Comparison of ENCODE assay signal across 1 cellular context in the genomic region with DNA sequence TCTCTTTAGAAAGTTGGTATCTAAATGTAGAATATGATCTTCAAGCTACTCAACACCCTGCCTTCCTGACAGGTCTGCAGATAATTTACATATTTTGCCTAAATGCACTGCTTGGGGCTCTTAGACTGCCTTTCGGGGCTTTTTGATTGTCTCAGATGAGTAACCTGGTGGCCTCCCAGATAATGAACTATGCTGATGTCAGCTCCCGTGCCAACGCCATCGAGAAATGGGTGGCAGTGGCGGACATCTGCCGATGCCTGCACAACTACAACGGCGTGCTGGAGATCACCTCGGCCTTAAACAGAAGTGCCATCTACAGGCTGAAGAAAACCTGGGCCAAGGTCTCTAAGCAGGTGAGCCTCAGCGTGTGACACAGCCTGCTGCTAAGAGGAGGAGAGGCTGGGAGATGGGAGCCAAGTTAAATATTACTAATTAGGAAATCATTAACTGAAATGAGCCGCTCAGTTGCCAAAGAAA.
A peak's percentile ranks its signal among the peaks of the same experiment; 100 is the strongest.
TF ChIP-seq lines count a peak whose summit lies in the region.

No MANE protein-coding gene starts in this region.

TF ChIP-seq in GM12878, 131 proteins besides CTCF, POLR2A, EP300 and RAD21 (continued from another document):
- TF ChIP-seq ESRRA (IDR thresholded peaks at IDR 0.05; ENCODE audit: low read length) = no peak
- no peak for TF ChIP-seq SMARCA5 (IDR thresholded peaks at IDR 0.05)
- no peak for TF ChIP-seq NFYA (IDR thresholded peaks at IDR 0.05; ENCODE audit: borderline replicate concordance, low read depth, low read length)
- TF ChIP-seq RELA (IDR thresholded peaks at IDR 0.05; ENCODE audit: borderline replicate concordance, partially characterized antibody) = no peak
- peak; percentile 58; the same call in 1 of the 2 replicates for TF ChIP-seq ATF7 (IDR thresholded peaks at IDR 0.05; ENCODE audit: low read depth)
- peak; percentile 68; the same call in 1 of the 3 replicates for TF ChIP-seq POU2F2 (IDR thresholded peaks at IDR 0.05; ENCODE audit: borderline replicate concordance, low read depth, low read length)
- no peak for TF ChIP-seq ZNF274 (IDR thresholded peaks at IDR 0.05; ENCODE audit: insufficient read depth, insufficient read length)
- peak; percentile 39; the same call in 1 of the 2 replicates for TF ChIP-seq PAX5 (IDR thresholded peaks at IDR 0.05; ENCODE audit: borderline replicate concordance, low read depth, low read length)
- TF ChIP-seq BACH1 (IDR thresholded peaks at IDR 0.05; ENCODE audit: borderline replicate concordance) = peak; percentile 18; the same call in 1 of the 2 replicates
- no peak for TF ChIP-seq MXI1 (IDR thresholded peaks at IDR 0.05; ENCODE audit: low read depth, low read length)
- peak; percentile 60 for TF ChIP-seq MTA2 (IDR thresholded peaks at IDR 0.05; ENCODE audit: low read depth)
- TF ChIP-seq BCL11A (IDR thresholded peaks at IDR 0.05; ENCODE audit: low read depth, low read length) = peak; percentile 17; the same call in 1 of the 2 replicates
- TF ChIP-seq, protein P1, sequence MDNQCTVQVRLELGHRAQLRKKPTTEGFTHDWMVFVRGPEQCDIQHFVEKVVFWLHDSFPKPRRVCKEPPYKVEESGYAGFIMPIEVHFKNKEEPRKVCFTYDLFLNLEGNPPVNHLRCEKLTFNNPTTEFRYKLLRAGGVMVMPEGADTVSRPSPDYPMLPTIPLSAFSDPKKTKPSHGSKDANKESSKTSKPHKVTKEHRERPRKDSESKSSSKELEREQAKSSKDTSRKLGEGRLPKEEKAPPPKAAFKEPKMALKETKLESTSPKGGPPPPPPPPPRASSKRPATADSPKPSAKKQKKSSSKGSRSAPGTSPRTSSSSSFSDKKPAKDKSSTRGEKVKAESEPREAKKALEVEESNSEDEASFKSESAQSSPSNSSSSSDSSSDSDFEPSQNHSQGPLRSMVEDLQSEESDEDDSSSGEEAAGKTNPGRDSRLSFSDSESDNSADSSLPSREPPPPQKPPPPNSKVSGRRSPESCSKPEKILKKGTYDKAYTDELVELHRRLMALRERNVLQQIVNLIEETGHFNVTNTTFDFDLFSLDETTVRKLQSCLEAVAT (IDR thresholded peaks at IDR 0.05) = peak; percentile 55; the same call in 1 of the 2 replicates
- TF ChIP-seq SRF (IDR thresholded peaks at IDR 0.05; ENCODE audit: low read depth in 2 of 2, low read length in 2 of 2) = no peak
- TF ChIP-seq, protein P2, sequence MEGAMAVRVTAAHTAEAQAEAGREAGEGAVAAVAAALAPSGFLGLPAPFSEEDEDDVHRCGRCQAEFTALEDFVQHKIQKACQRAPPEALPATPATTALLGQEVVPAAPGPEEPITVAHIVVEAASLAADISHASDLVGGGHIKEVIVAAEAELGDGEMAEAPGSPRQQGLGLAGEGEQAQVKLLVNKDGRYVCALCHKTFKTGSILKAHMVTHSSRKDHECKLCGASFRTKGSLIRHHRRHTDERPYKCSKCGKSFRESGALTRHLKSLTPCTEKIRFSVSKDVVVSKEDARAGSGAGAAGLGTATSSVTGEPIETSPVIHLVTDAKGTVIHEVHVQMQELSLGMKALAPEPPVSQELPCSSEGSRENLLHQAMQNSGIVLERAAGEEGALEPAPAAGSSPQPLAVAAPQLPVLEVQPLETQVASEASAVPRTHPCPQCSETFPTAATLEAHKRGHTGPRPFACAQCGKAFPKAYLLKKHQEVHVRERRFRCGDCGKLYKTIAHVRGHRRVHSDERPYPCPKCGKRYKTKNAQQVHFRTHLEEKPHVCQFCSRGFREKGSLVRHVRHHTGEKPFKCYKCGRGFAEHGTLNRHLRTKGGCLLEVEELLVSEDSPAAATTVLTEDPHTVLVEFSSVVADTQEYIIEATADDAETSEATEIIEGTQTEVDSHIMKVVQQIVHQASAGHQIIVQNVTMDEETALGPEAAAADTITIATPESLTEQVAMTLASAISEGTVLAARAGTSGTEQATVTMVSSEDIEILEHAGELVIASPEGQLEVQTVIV (IDR thresholded peaks at IDR 0.05; ENCODE audit: borderline replicate concordance, partially characterized antibody) = no peak
